1 cellular context compared by ENCODE assay signal in the genomic region with DNA sequence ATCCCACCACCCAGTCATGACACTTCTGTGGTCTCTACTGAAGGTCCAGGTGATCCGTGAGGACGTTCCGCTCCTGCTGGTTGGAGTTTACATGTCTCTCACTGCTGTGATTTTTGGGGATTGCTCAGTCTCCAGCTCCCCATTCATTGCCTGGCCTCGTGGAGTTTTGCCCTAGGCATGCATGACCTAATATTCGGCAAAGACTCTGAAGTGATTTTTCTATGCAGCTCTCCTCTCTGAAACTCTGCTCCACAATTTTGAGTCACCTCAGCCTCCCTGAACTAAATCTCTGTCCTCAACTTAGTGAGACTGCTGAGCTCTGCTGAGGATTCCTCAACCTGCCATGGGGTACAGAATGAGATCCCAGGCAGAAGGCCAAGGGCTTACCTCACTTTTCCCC.
TF ChIP-seq lines count a peak whose summit lies in the region.

No MANE protein-coding gene starts in this region.

TF ChIP-seq in H1, 55 proteins besides CTCF, POLR2A, EP300 and RAD21:
- TF ChIP-seq JUN (IDR thresholded peaks at IDR 0.05; ENCODE audit: low read depth, low read length) (no peak), CHD2 (IDR thresholded peaks at IDR 0.05; ENCODE audit: low read length) (no peak), SIX5 (IDR thresholded peaks at IDR 0.05; ENCODE audit: low read depth, low read length) (no peak), ATF3 (IDR thresholded peaks at IDR 0.05; ENCODE audit: insufficient read depth, low read depth, low read length) (no peak), HDAC2 (IDR thresholded peaks at IDR 0.05; ENCODE audit: borderline replicate concordance in 1 of 2, low read depth in 2 of 2, low read length in 2 of 2) (no peak), TEAD4 (IDR thresholded peaks at IDR 0.05; ENCODE audit: low read depth, low read length) (no peak), RBBP5 (IDR thresholded peaks at IDR 0.05; ENCODE audit: borderline replicate concordance, low read depth, low read length) (no peak), EZH2 (IDR thresholded peaks at IDR 0.05; ENCODE audit: low read depth, low read length, severe bottlenecking) (no peak), RFX5 (IDR thresholded peaks at IDR 0.05; ENCODE audit: borderline replicate concordance, low read depth, low read length) (no peak), MAFK (IDR thresholded peaks at IDR 0.05; ENCODE audit: low read depth, low read length) (no peak), EGR1 (IDR thresholded peaks at IDR 0.05; ENCODE audit: borderline replicate concordance, low read depth, low read length) (no peak), ATF2 (IDR thresholded peaks at IDR 0.05; ENCODE audit: low read length) (no peak), BACH1 (IDR thresholded peaks at IDR 0.05; ENCODE audit: low read length) (no peak), SAP30 (IDR thresholded peaks at IDR 0.05; ENCODE audit: insufficient read depth, insufficient replicate concordance, low read length) (no peak)
- TF ChIP-seq, protein P1, sequence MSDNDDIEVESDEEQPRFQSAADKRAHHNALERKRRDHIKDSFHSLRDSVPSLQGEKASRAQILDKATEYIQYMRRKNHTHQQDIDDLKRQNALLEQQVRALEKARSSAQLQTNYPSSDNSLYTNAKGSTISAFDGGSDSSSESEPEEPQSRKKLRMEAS (IDR thresholded peaks at IDR 0.05): no peak
- TF ChIP-seq, protein P2, sequence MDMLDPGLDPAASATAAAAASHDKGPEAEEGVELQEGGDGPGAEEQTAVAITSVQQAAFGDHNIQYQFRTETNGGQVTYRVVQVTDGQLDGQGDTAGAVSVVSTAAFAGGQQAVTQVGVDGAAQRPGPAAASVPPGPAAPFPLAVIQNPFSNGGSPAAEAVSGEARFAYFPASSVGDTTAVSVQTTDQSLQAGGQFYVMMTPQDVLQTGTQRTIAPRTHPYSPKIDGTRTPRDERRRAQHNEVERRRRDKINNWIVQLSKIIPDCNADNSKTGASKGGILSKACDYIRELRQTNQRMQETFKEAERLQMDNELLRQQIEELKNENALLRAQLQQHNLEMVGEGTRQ (IDR thresholded peaks at IDR 0.05; ENCODE audit: low read length): no peak
